ENCODE assay signal across 8 cellular contexts in the genomic region with DNA sequence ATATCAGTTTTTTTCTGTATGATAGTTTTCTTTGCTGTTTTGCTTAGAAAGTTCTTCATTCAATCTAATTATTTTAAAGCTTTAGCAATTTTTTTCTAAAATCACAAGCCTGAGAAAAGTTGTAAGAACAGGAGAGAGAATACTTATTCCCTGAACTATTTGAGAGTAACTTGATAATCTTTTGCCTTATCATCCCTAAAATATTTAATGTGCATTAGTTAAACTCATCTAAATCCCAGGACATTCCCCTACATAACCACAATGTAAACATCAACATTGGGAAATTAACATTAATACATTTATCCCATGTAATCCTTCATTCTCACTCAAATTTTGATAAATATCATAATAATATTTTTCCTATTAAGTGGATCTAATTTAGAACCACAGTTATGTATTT.
"Had no signal": no experiment of that assay in that cellular context is flagged by ENCODE, and none has a peak within 500 bp of the region (broad histone marks: within the 10 kb centered on the region; RNA-seq: fewer than 3 reads in every experiment).

No MANE protein-coding gene starts in this region.

- H3K9me3 Mint-ChIP-seq: HFFc6 had no signal

- H3K27ac Mint-ChIP-seq: GM23338, H9, HFFc6 had no signal

- H3K9me3 ChIP-seq: HAP-1 had no signal

- H3K36me3 ChIP-seq: HAP-1 had no signal

- H3K4me3 ChIP-seq: GM23248, GM23338, HAP-1 had no signal

- DNase-seq: GM23248, GOT3, H7, H9, HFFc6 had no signal

- H3K4me1 Mint-ChIP-seq: GM23338, H9 had no signal

- H3K27ac ChIP-seq: GM23248 had no signal

- H3K4me1 ChIP-seq: HAP-1 had no signal

- H3K4me2 ChIP-seq: GM23338 had no signal

- H3K4me3 Mint-ChIP-seq: GM23338, H9, HFFc6 had no signal

- H3K9ac ChIP-seq: GM23248 had no signal

- H2AFZ ChIP-seq: GM23248 had no signal

- ATAC-seq: GM23338, HCT116 had no signal
